ENCODE assay signal across 9 cellular contexts in genomic region chr3:185070491-185071335, GRCh38.
DNase-seq lines count a peak whose midpoint lies in the region; ATAC-seq and TF ChIP-seq lines count a peak whose summit lies in the region.
"Had no signal": no experiment of that assay in that cellular context is flagged by ENCODE, and none has a peak within 500 bp of the region (broad histone marks: within the 10 kb centered on the region; RNA-seq: fewer than 3 reads in every experiment).

No MANE protein-coding gene starts in this region.

- no peak overlapping the region for H4K91ac ChIP-seq in IMR-90 (ENCODE audit: insufficient read depth, low read depth, low read length)

- BruUV-seq in IMR-90 (replicated peaks; lab: Mats Ljungman, UMichigan): no TSS peak

- no peak overlapping the region for H2AK5ac ChIP-seq in IMR-90 (ENCODE audit: low read depth, low read length)

- no peak overlapping the region for H2BK120ac ChIP-seq in IMR-90 (ENCODE audit: low read depth, low read length)

- no peak overlapping the region for H2BK15ac ChIP-seq in IMR-90 (ENCODE audit: low read depth, low read length)

- intact Hi-C loops in IMR-90 (cut with micrococcal nuclease) (no loop called here), dorsolateral prefrontal cortex (cut with DNase I) (no loop called here)

- no peak overlapping the region for H3K18ac ChIP-seq in IMR-90 (ENCODE audit: low read depth, low read length)

- H3K4me2 ChIP-seq in IMR-90 (ENCODE audit: low read depth, low read length): no peak overlapping the region

- CTCF ChIA-PET in IMR-90 (lab: Yijun Ruan, JAX): interaction anchor here (1.4 kb wide), 1 partner anchor 8 kb away, joined by 5 read pairs; no protein-coding TSS in a partner anchor

- H2BK5ac ChIP-seq in IMR-90 (ENCODE audit: low read depth, low read length, poor library complexity, severe bottlenecking): no peak overlapping the region

- H3K4me3 ChIP-seq in IMR-90 (ENCODE audit: insufficient read depth, low read depth, low read length) (no peak overlapping the region), dorsolateral prefrontal cortex (no peak overlapping the region)
- H3K4me3 ChIP-seq: stomach had no signal

- H3K4me1 ChIP-seq in IMR-90 (ENCODE audit: control insufficient read depth, insufficient read depth, low read length): no peaks in the 10 kb centered on the region
- H3K4me1 ChIP-seq: stomach had no signal

- H3K27ac ChIP-seq in IMR-90 (ENCODE audit: insufficient read depth, low read length) (no peak overlapping the region), dorsolateral prefrontal cortex (no peak overlapping the region)
- H3K27ac ChIP-seq: stomach had no signal

- peak overlapping the region; percentile 70 for H2AK9ac ChIP-seq in IMR-90 (replicated peaks; ENCODE audit: low read depth, low read length, poor library complexity)

- H2BK20ac ChIP-seq in IMR-90 (ENCODE audit: low read depth, low read length): no peak overlapping the region

- H3K14ac ChIP-seq in IMR-90 (replicated peaks; ENCODE audit: low read depth, low read length): no peak overlapping the region

- in situ Hi-C loops in IMR-90 (cut with MboI; ENCODE audit: low sequenced_read_pairs): no loop called here

- H3K27me3 Mint-ChIP-seq in brain: peaks cover 9% of the 10 kb centered on the region

- no peak overlapping the region for H4K5ac ChIP-seq in IMR-90 (ENCODE audit: low read depth, low read length)

- peak; percentile 42 for DNase-seq in CMK (ENCODE audit: low read depth)
- DNase-seq in IMR-90: peak; percentile 25
- no peak for DNase-seq in left lobe of liver (ENCODE audit: low spot score)
- DNase-seq in stimulated activated CD8-positive, alpha-beta memory T cell treated with anti-CD3 and anti-CD28 coated beads, Interleukin-4, amount 100 ng/mL, for 48 hours: no peak
- DNase-seq in dorsolateral prefrontal cortex: no peak
- DNase-seq: stomach had no signal

- no peak overlapping the region for H4K8ac ChIP-seq in IMR-90 (ENCODE audit: low read depth in 2 of 2, low read length in 2 of 2)

- peak overlapping the region in 1 of 5 experiments; percentile 16 for H3K4me3 Mint-ChIP-seq in brain

- H3K56ac ChIP-seq in IMR-90 (ENCODE audit: extremely low read depth, insufficient read depth, low read length): no peak overlapping the region

- TF ChIP-seq RAD21 in IMR-90 (IDR thresholded peaks at IDR 0.05; ENCODE audit: low read length): peak; percentile 29; the same call in 1 of the 2 replicates

- ATAC-seq in IMR-90 (ENCODE audit: low read depth) (peak; percentile 83), left lobe of liver (peak; percentile 67), GM19328 (IDR thresholded peaks at IDR 0.05; ENCODE audit: unreplicated experiment) (no peak), GM18873 (IDR thresholded peaks at IDR 0.05; ENCODE audit: low FRiP score, unreplicated experiment) (no peak)

- H3K9me3 Mint-ChIP-seq in brain: peaks cover 0 to 4% (median 0%) of the 10 kb centered on the region in 5 experiments

- TF ChIP-seq CTCF in IMR-90 (conservative IDR thresholded peaks at IDR 0.05; ENCODE audit: low read depth, low read length) (peak; percentile 34), brain (conservative IDR thresholded peaks at IDR 0.05) (peak in 1 of 2 experiments; percentile 41), dorsolateral prefrontal cortex (IDR thresholded peaks at IDR 0.05 in 54 of 56, conservative IDR thresholded peaks at IDR 0.05 in 2 of 56; ENCODE audit: low read depth in 1 of 56, partially characterized antibody in 56 of 56) (peak in 3 of 56 donors; percentile 5 to 17 (median 10))

- no peak overlapping the region for H3K23ac ChIP-seq in IMR-90 (ENCODE audit: low read depth, low read length)

- TF ChIP-seq POLR2A in IMR-90 (IDR thresholded peaks at IDR 0.05; ENCODE audit: low read depth, low read length): no peak

- H3K9me3 ChIP-seq in IMR-90 (ENCODE audit: control insufficient read depth, insufficient read depth, low read length): no peaks in the 10 kb centered on the region
- H3K9me3 ChIP-seq: stomach had no signal

- no peaks in the 10 kb centered on the region for H3K36me3 Mint-ChIP-seq in brain

- H3K27ac Mint-ChIP-seq in brain: peak overlapping the region in 3 of 5 experiments; percentile 60 to 83 (median 64)

- POLR2A ChIA-PET in IMR-90 (lab: Charles Lee; ENCODE audit: unreplicated experiment): no interaction called here

- H3K4me1 Mint-ChIP-seq in brain: peaks cover 19% of the 10 kb centered on the region

- H3K9ac ChIP-seq in IMR-90 (ENCODE audit: low read depth, low read length): no peak overlapping the region

- H2AFZ ChIP-seq in IMR-90 (replicated peaks; ENCODE audit: low read length, poor library complexity): peak overlapping the region; percentile 75

- H4K20me1 ChIP-seq in IMR-90 (ENCODE audit: insufficient read depth, low read length): no peaks in the 10 kb centered on the region

- no peaks in the 10 kb centered on the region for H3K9me1 ChIP-seq in IMR-90 (ENCODE audit: insufficient read depth, low read length)

- 67% methylated on average over 1 of the region's 22 CpGs; no CpG with 5 or more reads in 1 of the 2 experiments for WGBS in IMR-90 (ENCODE audit: extremely low coverage in 2 of 2, insufficient read length in 1 of 2), 2 experiments

- H3K79me1 ChIP-seq in IMR-90 (ENCODE audit: low read depth in 1 of 2, low read length in 2 of 2): no peaks in the 10 kb centered on the region

- H3K36me3 ChIP-seq in IMR-90 (ENCODE audit: control insufficient read depth, insufficient read depth, low read length): no peaks in the 10 kb centered on the region
- H3K36me3 ChIP-seq: stomach had no signal

- no peaks in the 10 kb centered on the region; the same call in 1 of the 2 replicates for H3K27me3 ChIP-seq in IMR-90 (ENCODE audit: control insufficient read depth, insufficient read depth, low read length)
- H3K27me3 ChIP-seq in dorsolateral prefrontal cortex: no peaks in the 10 kb centered on the region
- H3K27me3 ChIP-seq: stomach had no signal

- no peak overlapping the region for H3K4ac ChIP-seq in IMR-90 (ENCODE audit: low read depth, low read length)

- dilution Hi-C loops in IMR-90 (cut with HindIII; ENCODE audit: low sequenced_read_pairs, unreplicated experiment): no loop called here

TF ChIP-seq in IMR-90, 13 proteins besides CTCF, POLR2A, EP300 and RAD21:
- TF ChIP-seq BHLHE40 (IDR thresholded peaks at IDR 0.05; ENCODE audit: low read depth, low read length) (no peak), MAFK (IDR thresholded peaks at IDR 0.05; ENCODE audit: low read depth, low read length) (no peak), MAZ (IDR thresholded peaks at IDR 0.05; ENCODE audit: borderline replicate concordance, low read depth, low read length) (no peak), RFX5 (IDR thresholded peaks at IDR 0.05; ENCODE audit: low read depth, low read length) (no peak), MXI1 (IDR thresholded peaks at IDR 0.05; ENCODE audit: borderline replicate concordance, low read depth, low read length) (no peak), ELK1 (IDR thresholded peaks at IDR 0.05; ENCODE audit: borderline replicate concordance, low read depth, low read length) (no peak), RCOR1 (IDR thresholded peaks at IDR 0.05; ENCODE audit: insufficient replicate concordance, low read length) (no peak), SMC3 (IDR thresholded peaks at IDR 0.05; ENCODE audit: low read depth, low read length) (no peak), NFE2L2 (IDR thresholded peaks at IDR 0.05; ENCODE audit: low read depth, low read length) (no peak), CEBPB (IDR thresholded peaks at IDR 0.05; ENCODE audit: low read depth, low read length) (no peak), CHD1 (IDR thresholded peaks at IDR 0.05; ENCODE audit: low read depth, low read length) (no peak), USF2 (IDR thresholded peaks at IDR 0.05; ENCODE audit: low read depth, low read length) (no peak), FOS (IDR thresholded peaks at IDR 0.05; ENCODE audit: low read depth, low read length) (no peak)
TF ChIP-seq in IMR-90: peak in this region for 0.

Comparison
In these comparisons a context has a peak if more than half of its experiments do, and no peak if none do; other contexts are left out.
1. DNase-seq: peak in CMK (single experiment) and IMR-90 (single experiment); none in left lobe of liver (single experiment), stimulated activated CD8-positive, alpha-beta memory T cell treated with anti-CD3 and anti-CD28 coated beads, Interleukin-4, amount 100 ng/mL, for 48 hours (single experiment) and dorsolateral prefrontal cortex (0 of 10).
2. ATAC-seq: peak in IMR-90 (single experiment) and left lobe of liver (single experiment); none in GM19328 (single experiment) and GM18873 (single experiment).